ENCODE assay signal across 21 cellular contexts in genomic region chr7:405489-406211, GRCh38.
DNase-seq lines count a peak whose midpoint lies in the region; ATAC-seq and TF ChIP-seq lines count a peak whose summit lies in the region.
"Had no signal": no experiment of that assay in that cellular context is flagged by ENCODE, and none has a peak within 500 bp of the region (broad histone marks: within the 10 kb centered on the region; RNA-seq: fewer than 3 reads in every experiment).

No MANE protein-coding gene starts in this region.

- peak; percentile 43 for DNase-seq in activated CD8-positive, alpha-beta memory T cell treated with anti-CD3 and anti-CD28 coated beads, Interleukin-2, amount 50 U/mL, for 48 hours
- DNase-seq in activated CD8-positive, alpha-beta memory T cell treated with anti-CD3 and anti-CD28 coated beads, Interleukin-2, amount 10 ng/mL, durations not matched to agents 7 days and 5 days: no peak
- peak; percentile 52 for DNase-seq in RWPE2 (ENCODE audit: low spot score)
- DNase-seq in lower lobe of right lung: peak; percentile 27
- DNase-seq in stomach: peak; percentile 20
- no peak for DNase-seq in effector CD4-positive, alpha-beta T cell
- DNase-seq in HFFc6: no peak
- DNase-seq: activated gamma-delta T cell; adrenal gland; caudate nucleus; CD4-positive, alpha-beta T cell; MM.1S; naive thymus-derived CD4-positive, alpha-beta T cell; NCI-H345; stimulated activated CD4-positive, alpha-beta T cell treated with anti-CD3 and anti-CD28 coated beads, Interleukin-15, amount 100 ng/mL, for 24 hours; stimulated activated naive B cell treated with anti-CD40 and anti-IgM and Interleukin-4, amounts not matched to agents 10 μg/mL and 1 μg/mL and 100 μg/mL, for 72 hours had no signal

- H3K4me3 ChIP-seq in RWPE2 (ENCODE audit: severe bottlenecking) (no peak overlapping the region), lower lobe of right lung (no peak overlapping the region), stomach (no peak overlapping the region)
- H3K4me3 ChIP-seq: adrenal gland, esophagus muscularis mucosa, lung had no signal

- H3K27me3 Mint-ChIP-seq in activated CD8-positive, alpha-beta memory T cell treated with anti-CD3 and anti-CD28 coated beads, Interleukin-2, amount 10 ng/mL, durations not matched to agents 7 days and 5 days: no peaks in the 10 kb centered on the region
- H3K27me3 Mint-ChIP-seq in HFFc6 (ENCODE audit: insufficient read depth): peaks cover 41% of the 10 kb centered on the region
- H3K27me3 Mint-ChIP-seq: CD4-positive, alpha-beta T cell had no signal

- no peak overlapping the region for H3K27ac Mint-ChIP-seq in activated CD8-positive, alpha-beta memory T cell treated with anti-CD3 and anti-CD28 coated beads, Interleukin-2, amount 10 ng/mL, durations not matched to agents 7 days and 5 days
- H3K27ac Mint-ChIP-seq in HFFc6: no peak overlapping the region
- H3K27ac Mint-ChIP-seq: CD4-positive, alpha-beta T cell; stimulated activated naive B cell treated with anti-CD40 and anti-IgM and Interleukin-4, amounts not matched to agents 10 μg/mL and 1 μg/mL and 100 μg/mL, for 72 hours; T-helper 1 cell treated with Interleukin-12 subunit alpha and Interleukin-12 subunit beta and Interleukin-4 antibody, amounts not matched to agents 30 μg/mL and 1 μg/mL, for 36 hours had no signal

- H3K36me3 Mint-ChIP-seq in activated CD8-positive, alpha-beta memory T cell treated with anti-CD3 and anti-CD28 coated beads, Interleukin-2, amount 10 ng/mL, durations not matched to agents 7 days and 5 days: no peaks in the 10 kb centered on the region
- H3K36me3 Mint-ChIP-seq in HFFc6 (ENCODE audit: low read depth): no peaks in the 10 kb centered on the region
- H3K36me3 Mint-ChIP-seq: naive thymus-derived CD4-positive, alpha-beta T cell; stimulated activated naive B cell treated with anti-CD40 and anti-IgM and Interleukin-4, amounts not matched to agents 10 μg/mL and 1 μg/mL and 100 μg/mL, for 72 hours had no signal

- CTCF ChIA-PET in activated CD8-positive, alpha-beta memory T cell treated with anti-CD3 and anti-CD28 coated beads, Interleukin-2, amount 10 ng/mL, durations not matched to agents 7 days and 5 days (lab: Charles Lee): no interaction called here

- no peak overlapping the region for H3K27ac ChIP-seq in RWPE2 (ENCODE audit: poor library complexity, severe bottlenecking)
- H3K27ac ChIP-seq in lower lobe of right lung: no peak overlapping the region
- H3K27ac ChIP-seq in stomach: no peak overlapping the region
- H3K27ac ChIP-seq: adrenal gland, esophagus muscularis mucosa, VCaP had no signal

- TF ChIP-seq POLR2A in stomach (IDR thresholded peaks at IDR 0.05): no peak

- H3K9me3 Mint-ChIP-seq in activated CD8-positive, alpha-beta memory T cell treated with anti-CD3 and anti-CD28 coated beads, Interleukin-2, amount 10 ng/mL, durations not matched to agents 7 days and 5 days (ENCODE audit: low read depth): no peaks in the 10 kb centered on the region
- H3K9me3 Mint-ChIP-seq in HFFc6: no peaks in the 10 kb centered on the region; the same call in 1 of the 2 replicates
- H3K9me3 Mint-ChIP-seq: CD4-positive, alpha-beta T cell; stimulated activated naive B cell treated with anti-CD40 and anti-IgM and Interleukin-4, amounts not matched to agents 10 μg/mL and 1 μg/mL and 100 μg/mL, for 72 hours; T-helper 1 cell treated with Interleukin-12 subunit alpha and Interleukin-12 subunit beta and Interleukin-4 antibody, amounts not matched to agents 30 μg/mL and 1 μg/mL, for 36 hours had no signal

- TF ChIP-seq CTCF in RWPE2 (IDR thresholded peaks at IDR 0.05; ENCODE audit: poor library complexity, severe bottlenecking) (no peak), lower lobe of right lung (IDR thresholded peaks at IDR 0.05) (no peak), stomach (IDR thresholded peaks at IDR 0.05) (no peak), HFFc6 (IDR thresholded peaks at IDR 0.05) (no peak)

- TF ChIP-seq EP300 in stomach (IDR thresholded peaks at IDR 0.05): no peak

- intact Hi-C loops in lower lobe of right lung (cut with DNase I) (no loop called here), stomach (cut with DNase I; ENCODE audit: low total_unique reads) (no loop called here)

- H3K27me3 ChIP-seq in RWPE2 (ENCODE audit: insufficient read depth, poor library complexity, severe bottlenecking) (no peaks in the 10 kb centered on the region), lower lobe of right lung (ENCODE audit: low read depth) (peaks cover 23% of the 10 kb centered on the region), stomach (peaks cover 0 to 51% (median 0%) of the 10 kb centered on the region in 3 donors)

- H3K4me1 Mint-ChIP-seq in activated CD8-positive, alpha-beta memory T cell treated with anti-CD3 and anti-CD28 coated beads, Interleukin-2, amount 10 ng/mL, durations not matched to agents 7 days and 5 days: no peaks in the 10 kb centered on the region
- H3K4me1 Mint-ChIP-seq in HFFc6 (ENCODE audit: low read depth): no peaks in the 10 kb centered on the region
- H3K4me1 Mint-ChIP-seq: stimulated activated naive B cell treated with anti-CD40 and anti-IgM and Interleukin-4, amounts not matched to agents 10 μg/mL and 1 μg/mL and 100 μg/mL, for 72 hours had no signal

- H3K4me1 ChIP-seq in RWPE2 (ENCODE audit: insufficient read depth, poor library complexity, severe bottlenecking) (no peaks in the 10 kb centered on the region), lower lobe of right lung (no peaks in the 10 kb centered on the region), stomach (peaks cover 0 to 6% (median 3%) of the 10 kb centered on the region in 4 donors)
- H3K4me1 ChIP-seq: adrenal gland, esophagus muscularis mucosa had no signal

- no peak for ATAC-seq in activated CD8-positive, alpha-beta memory T cell treated with anti-CD3 and anti-CD28 coated beads, Interleukin-2, amount 10 ng/mL, durations not matched to agents 7 days and 5 days
- ATAC-seq in RWPE2 (ENCODE audit: low read depth) (no peak), lower lobe of right lung (no peak), GM19467 (IDR thresholded peaks at IDR 0.05; ENCODE audit: unreplicated experiment) (no peak)
- ATAC-seq: naive thymus-derived CD4-positive, alpha-beta T cell; stimulated activated naive B cell treated with anti-CD40 and anti-IgM and Interleukin-4, amounts not matched to agents 10 μg/mL and 1 μg/mL and 100 μg/mL, for 72 hours had no signal

- H3K36me3 ChIP-seq in RWPE2 (ENCODE audit: low read depth): no peaks in the 10 kb centered on the region
- H3K36me3 ChIP-seq in lower lobe of right lung: no peaks in the 10 kb centered on the region
- H3K36me3 ChIP-seq in stomach: no peaks in the 10 kb centered on the region
- H3K36me3 ChIP-seq: adrenal gland, esophagus muscularis mucosa had no signal

- 50 to 77% (median 69%) methylated on average over 12 to 20 of the region's 20 CpGs for WGBS in stomach, 5 donors

- no peak overlapping the region for H3K4me3 Mint-ChIP-seq in activated CD8-positive, alpha-beta memory T cell treated with anti-CD3 and anti-CD28 coated beads, Interleukin-2, amount 10 ng/mL, durations not matched to agents 7 days and 5 days
- no peak overlapping the region for H3K4me3 Mint-ChIP-seq in HFFc6
- H3K4me3 Mint-ChIP-seq: CD4-positive, alpha-beta T cell; naive thymus-derived CD4-positive, alpha-beta T cell; stimulated activated naive B cell treated with anti-CD40 and anti-IgM and Interleukin-4, amounts not matched to agents 10 μg/mL and 1 μg/mL and 100 μg/mL, for 72 hours; T-helper 1 cell treated with Interleukin-12 subunit alpha and Interleukin-12 subunit beta and Interleukin-4 antibody, amounts not matched to agents 30 μg/mL and 1 μg/mL, for 36 hours had no signal

- no peaks in the 10 kb centered on the region for H3K9me3 ChIP-seq in RWPE2 (ENCODE audit: severe bottlenecking)
- no peaks in the 10 kb centered on the region for H3K9me3 ChIP-seq in lower lobe of right lung
- H3K9me3 ChIP-seq in stomach: no peaks in the 10 kb centered on the region
- H3K9me3 ChIP-seq: adrenal gland, esophagus muscularis mucosa had no signal

Comparison
In these comparisons a context has a peak if more than half of its experiments do, and no peak if none do; other contexts are left out.
1. DNase-seq: peak in activated CD8-positive, alpha-beta memory T cell treated with anti-CD3 and anti-CD28 coated beads, Interleukin-2, amount 50 U/mL, for 48 hours (single experiment), RWPE2 (single experiment), lower lobe of right lung (single experiment) and stomach (single experiment); none in activated CD8-positive, alpha-beta memory T cell treated with anti-CD3 and anti-CD28 coated beads, Interleukin-2, amount 10 ng/mL, durations not matched to agents 7 days and 5 days (single experiment), effector CD4-positive, alpha-beta T cell (single experiment) and HFFc6 (single experiment).